Comparison of ENCODE assay signal across 17 cellular contexts in genomic region chr16:57391308-57391699, GRCh38. TPM values are rescaled to one million over a fixed set of nuclear protein-coding genes. Genes with fewer than 3 reads are reported as not detected.
DNase-seq lines count a peak whose midpoint lies in the region; ATAC-seq and TF ChIP-seq lines count a peak whose summit lies in the region.
"Had no signal": no experiment of that assay in that cellular context is flagged by ENCODE, and none has a peak within 500 bp of the region (broad histone marks: within the 10 kb centered on the region; RNA-seq: fewer than 3 reads in every experiment).

No MANE protein-coding gene starts in this region.

- no peaks in the 10 kb centered on the region for H3K36me3 Mint-ChIP-seq in nephron progenitor cell (ENCODE audit: low read depth)
- H3K36me3 Mint-ChIP-seq: CD14-positive monocyte; CD8-positive, alpha-beta T cell had no signal

- H3K9me3 Mint-ChIP-seq in nephron progenitor cell: no peaks in the 10 kb centered on the region
- H3K9me3 Mint-ChIP-seq: CD8-positive, alpha-beta T cell had no signal

- no peak overlapping the region for H3K4me3 Mint-ChIP-seq in nephron progenitor cell
- H3K4me3 Mint-ChIP-seq: CD14-positive monocyte; CD8-positive, alpha-beta T cell; GM23338 had no signal

- no peaks in the 10 kb centered on the region for H4K20me1 ChIP-seq in OCI-LY3 (ENCODE audit: insufficient read depth, low read length)

- no peaks in the 10 kb centered on the region for H3K36me3 ChIP-seq in left ventricle myocardium inferior
- H3K36me3 ChIP-seq in OCI-LY3 (replicated peaks; ENCODE audit: low read depth, low read length): no peaks in the 10 kb centered on the region
- H3K36me3 ChIP-seq in stomach: no peaks in the 10 kb centered on the region
- H3K36me3 ChIP-seq: BE2C had no signal

- peaks cover 32% of the 10 kb centered on the region for H3K27me3 Mint-ChIP-seq in nephron progenitor cell (ENCODE audit: low read depth, poor library complexity)

- H3K79me2 ChIP-seq in OCI-LY3 (ENCODE audit: low read length): no peaks in the 10 kb centered on the region

- no peak overlapping the region for H3K4me2 ChIP-seq in OCI-LY3 (ENCODE audit: low read length)
- H3K4me2 ChIP-seq: A549, GM23338 had no signal

- no peak overlapping the region for H3K9ac ChIP-seq in OCI-LY3 (ENCODE audit: low read length)

- TF ChIP-seq POLR2A in stomach (IDR thresholded peaks at IDR 0.05): no peak

- peak overlapping the region; percentile 64 for H3K27ac Mint-ChIP-seq in nephron progenitor cell
- H3K27ac Mint-ChIP-seq: CD14-positive monocyte; CD8-positive, alpha-beta T cell; GM23338 had no signal

- no peaks in the 10 kb centered on the region for H3K27me3 ChIP-seq in left ventricle myocardium inferior (ENCODE audit: low read depth)
- no peaks in the 10 kb centered on the region for H3K27me3 ChIP-seq in OCI-LY3 (ENCODE audit: low read depth, low read length)
- no peaks in the 10 kb centered on the region for H3K27me3 ChIP-seq in stomach
- H3K27me3 ChIP-seq: BE2C had no signal

- H3K4me1 ChIP-seq in left ventricle myocardium inferior (peaks cover 44% of the 10 kb centered on the region), OCI-LY3 (ENCODE audit: low read length) (peaks cover 48% of the 10 kb centered on the region), stomach (peaks cover 5 to 35% (median 15%) of the 10 kb centered on the region in 4 donors)
- H3K4me1 ChIP-seq: BE2C had no signal

- ATAC-seq in Right ventricle myocardium inferior: no peak
- ATAC-seq: A549; CD8-positive, alpha-beta T cell; GM23338 had no signal

- TF ChIP-seq CTCF in left ventricle myocardium inferior (IDR thresholded peaks at IDR 0.05; ENCODE audit: borderline replicate concordance) (no peak), OCI-LY3 (IDR thresholded peaks at IDR 0.05; ENCODE audit: low read depth, low read length) (no peak), nephron progenitor cell (IDR thresholded peaks at IDR 0.05) (no peak), stomach (IDR thresholded peaks at IDR 0.05) (no peak)

- peak overlapping the region; percentile 53 for H3K27ac ChIP-seq in left ventricle myocardium inferior (replicated peaks)
- H3K27ac ChIP-seq in OCI-LY3 (ENCODE audit: low read length): 0 out of 2 replicates have a peak overlapping the region, but pooled peaks have one; percentile 5
- H3K27ac ChIP-seq in stomach: no peak overlapping the region
- H3K27ac ChIP-seq: A549, HL-60 had no signal

- intact Hi-C loops in left ventricle myocardium inferior (cut with micrococcal nuclease) (no loop called here), Right ventricle myocardium inferior (cut with DNase I) (no loop called here), stomach (cut with DNase I; ENCODE audit: low total_unique reads) (no loop called here)

- no peak for TF ChIP-seq EP300 in stomach (IDR thresholded peaks at IDR 0.05)

- 77 to 88% (median 81%) methylated on average over 4 of the region's 4 CpGs for WGBS in stomach, 5 donors

- DNase-seq in left ventricle myocardium inferior (no peak), Right ventricle myocardium inferior (ENCODE audit: missing footprints) (no peak), nephron progenitor cell (no peak), stomach (no peak)
- DNase-seq: BE2C; CD8-positive, alpha-beta T cell; COR-L47; DMS153; DMS79 treated with DMSO at 0.1 percent for 48 hours; EL; H7 had no signal

- no peak overlapping the region; the same call in 1 of the 2 replicates for H2AFZ ChIP-seq in OCI-LY3 (ENCODE audit: low read depth, low read length)
- H2AFZ ChIP-seq: GM23338 had no signal

- no peaks in the 10 kb centered on the region for H3K9me3 ChIP-seq in left ventricle myocardium inferior (replicated peaks)
- no peaks in the 10 kb centered on the region for H3K9me3 ChIP-seq in OCI-LY3 (ENCODE audit: insufficient read depth, low read length)
- no peaks in the 10 kb centered on the region for H3K9me3 ChIP-seq in stomach
- H3K9me3 ChIP-seq: A549, BE2C had no signal

- H3K4me1 Mint-ChIP-seq in nephron progenitor cell: peaks cover 5% of the 10 kb centered on the region

- H3K4me3 ChIP-seq in left ventricle myocardium inferior: no peak overlapping the region
- H3K4me3 ChIP-seq in OCI-LY3 (ENCODE audit: low read length): no peak overlapping the region
- no peak overlapping the region for H3K4me3 ChIP-seq in stomach
- H3K4me3 ChIP-seq: A549, GM23338 had no signal

RNA-seq across cellular contexts. Expression of gene CCL17, which starts 13.3 kb away (rescaled TPM):
- total RNA-seq in left ventricle myocardium inferior (not detected), Right ventricle myocardium inferior (not detected), stomach (not detected)
- 1 to 10 TPM in 1 of 3 donors, not detected in 2; 3.9 TPM for polyA plus RNA-seq in stomach
- total RNA-seq: CD8-positive, alpha-beta T cell; GM23338; H7 had no signal
- polyA plus RNA-seq: A549, AG04450, CD14-positive monocyte, GM23338 had no signal

RNA-seq across cellular contexts. Expression of gene CX3CL1, which starts 19.0 kb away (rescaled TPM):
- total RNA-seq in left ventricle myocardium inferior: 11.7 TPM
- 15.2 TPM for total RNA-seq in Right ventricle myocardium inferior
- total RNA-seq in stomach: 10 to 100 TPM in 1 of 5 donors, 1 to 10 TPM in 2, not detected in 2; 1.3 to 43.8 (median 7.1) TPM
- 10 to 100 TPM in 1 of 3 donors, 1 to 10 TPM in 2; 3.2 to 11.5 (median 6.4) TPM for polyA plus RNA-seq in stomach
- total RNA-seq: CD8-positive, alpha-beta T cell had no signal
- polyA plus RNA-seq: CD14-positive monocyte had no signal

RNA-seq across cellular contexts. Expression of gene CCL22, which starts 32.7 kb away (rescaled TPM):
- total RNA-seq in left ventricle myocardium inferior: not detected
- total RNA-seq in Right ventricle myocardium inferior: not detected
- total RNA-seq in stomach: under 1 TPM in 1 of 5 donors, not detected in 4; 0.37 TPM
- under 1 TPM; 0.12 to 0.45 (median 0.15) TPM for polyA plus RNA-seq in stomach
- total RNA-seq: CD8-positive, alpha-beta T cell; GM23338; H7 had no signal
- polyA plus RNA-seq: A549, AG04450 had no signal

RNA-seq across cellular contexts. Expression of gene CIAPIN1, which starts 55.9 kb away (rescaled TPM):
- total RNA-seq in left ventricle myocardium inferior: 43.2 TPM
- total RNA-seq in Right ventricle myocardium inferior: 43.7 TPM
- 100 to 1,000 TPM in 1 of 5 donors, 10 to 100 TPM in 4; 14.0 to 146 (median 37.7) TPM for total RNA-seq in stomach
- 10 to 100 TPM; 18.6 to 35.9 (median 29.6) TPM for polyA plus RNA-seq in stomach

RNA-seq across cellular contexts. Expression of gene COQ9, which starts 56.0 kb away (rescaled TPM):
- total RNA-seq in left ventricle myocardium inferior (234 TPM), Right ventricle myocardium inferior (215 TPM), stomach (100 to 1,000 TPM in 1 of 5 donors, 10 to 100 TPM in 4; 40.6 to 108 (median 58.9) TPM)
- polyA plus RNA-seq in stomach: 10 to 100 TPM; 56.4 to 79.3 (median 74.5) TPM

Comparison
In these comparisons a context has a peak if more than half of its experiments do, and no peak if none do; other contexts are left out.
1. H3K27ac ChIP-seq: peak in left ventricle myocardium inferior (single experiment) and OCI-LY3 (single experiment); none in stomach (0 of 5).